ENCODE assay signal across 30 cellular contexts in the genomic region with DNA sequence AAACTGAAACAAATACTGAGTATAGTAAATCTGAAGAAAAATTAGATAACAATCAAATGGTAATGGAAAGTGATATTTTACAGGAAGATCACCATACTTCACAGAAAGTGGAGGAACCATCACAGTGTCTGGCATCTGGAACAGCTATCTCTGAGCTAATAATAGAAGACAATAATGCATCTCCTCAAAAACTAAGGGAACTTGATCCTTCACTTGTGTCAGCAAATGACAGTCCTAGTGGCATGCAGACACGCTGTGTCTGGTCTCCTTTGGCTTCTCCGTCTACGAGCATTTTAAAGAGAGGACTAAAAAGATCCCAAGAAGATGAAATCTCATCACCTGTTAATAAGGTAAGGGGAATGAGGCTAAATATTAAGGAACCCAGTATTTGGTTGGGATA.
"Had no signal": no experiment of that assay in that cellular context is flagged by ENCODE, and none has a peak within 500 bp of the region (broad histone marks: within the 10 kb centered on the region; RNA-seq: fewer than 3 reads in every experiment).

No MANE protein-coding gene starts in this region.

- H3K27ac Mint-ChIP-seq: mesothelial cell of epicardium; natural killer cell; nephron progenitor cell; neural progenitor cell; stimulated activated memory B cell treated with anti-CD40 and anti-IgM and Interleukin-4, amounts not matched to agents 10 μg/mL and 1 μg/mL and 100 μg/mL, for 72 hours; type B pancreatic cell had no signal

- H3K27ac ChIP-seq: left lung, lower lobe of right lung, neural progenitor cell, ovary, tibial nerve, vagina had no signal

- H3K9me3 ChIP-seq: left lung, lower lobe of right lung, ovary, vagina had no signal

- H3K9me3 Mint-ChIP-seq: immature natural killer cell; natural killer cell; stimulated activated memory B cell treated with anti-CD40 and anti-IgM and Interleukin-4, amounts not matched to agents 10 μg/mL and 1 μg/mL and 100 μg/mL, for 72 hours; stimulated activated naive CD8-positive, alpha-beta T cell treated with anti-CD3 and anti-CD28 coated beads, Interleukin-15, amount 100 ng/mL, for 72 hours; type B pancreatic cell had no signal

- H3K4me1 Mint-ChIP-seq: immature natural killer cell; mesothelial cell of epicardium; natural killer cell; nephron progenitor cell; neural progenitor cell; stimulated activated memory B cell treated with anti-CD40 and anti-IgM and Interleukin-4, amounts not matched to agents 10 μg/mL and 1 μg/mL and 100 μg/mL, for 72 hours had no signal

- H3K4me3 Mint-ChIP-seq: immature natural killer cell; mesothelial cell of epicardium; naive B cell; natural killer cell; nephron progenitor cell; neural progenitor cell; stimulated activated memory B cell treated with anti-CD40 and anti-IgM and Interleukin-4, amounts not matched to agents 10 μg/mL and 1 μg/mL and 100 μg/mL, for 72 hours; stimulated activated naive CD8-positive, alpha-beta T cell treated with anti-CD3 and anti-CD28 coated beads, Interleukin-15, amount 100 ng/mL, for 72 hours; type B pancreatic cell had no signal

- H3K4me3 ChIP-seq: left lung, lower lobe of right lung, neural progenitor cell, ovary, smooth muscle cell, tibial nerve, vagina had no signal

- H3K27me3 ChIP-seq: left lung, neural progenitor cell, ovary, tibial nerve, vagina had no signal

- ATAC-seq: left colon; left lung; lower lobe of right lung; natural killer cell; right cardiac atrium; sciatic nerve; stimulated activated memory B cell treated with anti-CD40 and anti-IgM and Interleukin-4, amounts not matched to agents 10 μg/mL and 1 μg/mL and 100 μg/mL, for 72 hours; stimulated activated naive CD8-positive, alpha-beta T cell treated with anti-CD3 and anti-CD28 coated beads, Interleukin-15, amount 100 ng/mL, for 72 hours had no signal

- H3K27me3 Mint-ChIP-seq: naive B cell; progenitor cell of endocrine pancreas; stimulated activated memory B cell treated with anti-CD40 and anti-IgM and Interleukin-4, amounts not matched to agents 10 μg/mL and 1 μg/mL and 100 μg/mL, for 72 hours; stimulated activated naive CD8-positive, alpha-beta T cell treated with anti-CD3 and anti-CD28 coated beads, Interleukin-15, amount 100 ng/mL, for 72 hours; type B pancreatic cell had no signal

- H3K36me3 ChIP-seq: ovary had no signal

- DNase-seq: hypothalamus; immature natural killer cell; kidney; left colon; left lung; lower lobe of right lung; mammary epithelial cell; mesendoderm; naive B cell; natural killer cell; nephron progenitor cell; ovary; retina; right cardiac atrium; stimulated activated CD4-positive, alpha-beta T cell treated with anti-CD3 and anti-CD28 coated beads, Interleukin-1b, Interleukin-23, amount 100 ng/mL, for 48 hours; stimulated activated CD4-positive, alpha-beta T cell treated with anti-CD3 and anti-CD28 coated beads, Interleukin-2, amount 100 ng/mL, for 48 hours; stimulated activated CD4-positive, alpha-beta T cell treated with anti-CD3 and anti-CD28 coated beads, Interleukin-4, amount 100 ng/mL, for 4 hours; stimulated activated CD8-positive, alpha-beta memory T cell treated with anti-CD3 and anti-CD28 coated beads, Interleukin-4, amount 100 ng/mL, for 48 hours; stimulated activated naive CD4-positive, alpha-beta T cell treated with Interleukin-2 at 50 U/mL for 16 hours; stimulated activated naive CD8-positive, alpha-beta T cell treated with anti-CD3 and anti-CD28 coated beads, Interleukin-15, amount 100 ng/mL, for 72 hours; substantia nigra had no signal

- H3K4me1 ChIP-seq: left lung, lower lobe of right lung, tibial nerve, vagina had no signal
